Comparison of ENCODE assay signal across 8 cellular contexts in the genomic region with DNA sequence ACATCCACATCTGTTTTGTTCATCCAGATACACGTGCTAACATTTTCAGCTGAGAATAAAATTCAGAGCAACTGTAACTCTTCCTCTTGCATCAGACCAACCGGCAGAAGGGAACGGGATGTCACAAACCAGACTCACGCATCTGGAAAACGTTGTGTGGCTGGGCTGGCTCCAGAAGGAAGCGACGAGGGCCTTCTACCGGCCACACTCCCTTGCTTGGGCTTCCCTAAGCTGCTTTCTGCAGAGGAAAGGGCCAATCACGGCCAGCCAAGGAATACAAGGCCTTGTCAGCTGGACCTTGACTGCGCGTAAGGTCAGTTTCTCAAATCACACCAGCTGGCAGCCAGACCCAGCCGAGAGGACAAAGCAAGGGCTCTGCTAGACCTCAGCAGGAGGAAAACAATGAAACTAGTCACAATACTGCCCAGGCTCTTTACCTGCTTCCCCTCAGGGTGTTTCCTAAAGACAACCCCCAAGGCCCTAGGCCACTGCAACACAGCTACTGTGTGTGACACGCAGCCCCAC.
DNase-seq lines count a peak whose midpoint lies in the region; ATAC-seq and TF ChIP-seq lines count a peak whose summit lies in the region.

No MANE protein-coding gene starts in this region.

- H3K18ac ChIP-seq in H9 (ENCODE audit: insufficient read length, low read depth, low read length), result peak overlapping the region; percentile 31

- H2AK5ac ChIP-seq in H9 (ENCODE audit: insufficient read length, low read length), result no peak overlapping the region

- no peak overlapping the region for H4K5ac ChIP-seq in H9 (ENCODE audit: insufficient read length, low read depth, low read length)

- no peak overlapping the region for H2BK15ac ChIP-seq in H9 (ENCODE audit: low read depth, low read length)

- no peak overlapping the region for H4K91ac ChIP-seq in H9 (ENCODE audit: insufficient read length, low read depth, low read length)

- no peaks in the 10 kb centered on the region for H4K20me1 ChIP-seq in H9 (ENCODE audit: control insufficient read depth, insufficient read depth, insufficient read length)

- DNase-seq in H9 (peak; percentile 89), heart right ventricle (peak; percentile 82 to 89), NK-92 (lab: John Stamatoyannopoulos, UW; ENCODE audit: unreplicated experiment) (no peak), GM19238 (ENCODE audit: insufficient read length, low spot score) (no peak), NCI-H82 (lab: John Stamatoyannopoulos, UW) (no peak)
- DNase-seq in activated T-cell treated with anti-CD3 and anti-CD28 coated beads, Interleukin-2, amount 50 U/mL, for 72 hours, result no peak

- TF ChIP-seq CTCF in H9 (conservative IDR thresholded peaks at IDR 0.05), result no peak
- peak in 3 of 9 donors; percentile 9 to 20 (median 15) for TF ChIP-seq CTCF in heart right ventricle (IDR thresholded peaks at IDR 0.05)

- intact Hi-C loops in heart right ventricle (cut with DNase I), result loop anchor here in 4 of 10 donors (2.0 to 5.0 kb wide), 3 partner anchors 52 to 116 kb away; a partner anchor contains a TSS

- H2BK12ac ChIP-seq in H9 (ENCODE audit: insufficient read length, low read depth, low read length), result no peak overlapping the region

- H3K56ac ChIP-seq in H9 (ENCODE audit: insufficient read length, low read depth, low read length), result no peak overlapping the region

- H4K8ac ChIP-seq in H9 (replicated peaks; ENCODE audit: insufficient read length, low read depth, low read length), result no peak overlapping the region

- H3K23ac ChIP-seq in H9 (ENCODE audit: insufficient read length, low read depth, low read length), result no peak overlapping the region

- H3K36me3 ChIP-seq in heart right ventricle, result peaks cover 0 to 55% (median 13%) of the 10 kb centered on the region in 9 donors
- H3K36me3 ChIP-seq in rectal smooth muscle tissue (ENCODE audit: control insufficient read depth, insufficient read depth, low read length), result peaks cover 6% of the 10 kb centered on the region

- no peaks in the 10 kb centered on the region for H3K79me1 ChIP-seq in H9 (ENCODE audit: insufficient read depth, low read depth, low read length, poor library complexity, severe bottlenecking)

- H3K4me3 Mint-ChIP-seq in H9, result peak overlapping the region; percentile 1 to 45; a peak in 3 of 5 replicates
- peak overlapping the region in 1 of 2 donors; percentile 67 for H3K4me3 Mint-ChIP-seq in activated T-cell treated with anti-CD3 and anti-CD28 coated beads, Interleukin-2, amount 50 U/mL, for 72 hours

- no peak overlapping the region for H2BK120ac ChIP-seq in H9 (ENCODE audit: low read depth, low read length, poor library complexity, severe bottlenecking)

- no peak overlapping the region for H2BK20ac ChIP-seq in H9 (ENCODE audit: low read depth, low read length, poor library complexity, severe bottlenecking)

- peak overlapping the region; percentile 39; the same call in 1 of the 2 replicates for H3K14ac ChIP-seq in H9 (ENCODE audit: insufficient read depth, low read length)

- H3K4me3 ChIP-seq in heart right ventricle (no peak overlapping the region), rectal smooth muscle tissue (ENCODE audit: low read length) (no peak overlapping the region)

- no peaks in the 10 kb centered on the region for H3K9me3 Mint-ChIP-seq in H9
- H3K9me3 Mint-ChIP-seq in activated T-cell treated with anti-CD3 and anti-CD28 coated beads, Interleukin-2, amount 50 U/mL, for 72 hours, result no peaks in the 10 kb centered on the region

- no peak overlapping the region for H3K4ac ChIP-seq in H9 (ENCODE audit: low read depth, low read length)

- H3K27me3 Mint-ChIP-seq in H9 (ENCODE audit: low read depth), result no peaks in the 10 kb centered on the region
- H3K27me3 Mint-ChIP-seq in activated T-cell treated with anti-CD3 and anti-CD28 coated beads, Interleukin-2, amount 50 U/mL, for 72 hours (ENCODE audit: low read depth), result no peaks in the 10 kb centered on the region

- H3K4me1 ChIP-seq in H9 (ENCODE audit: insufficient read depth, low read length) (peaks cover 21% of the 10 kb centered on the region; the same call in 1 of the 2 replicates), heart right ventricle (peaks cover 0 to 79% (median 23%) of the 10 kb centered on the region in 9 donors), rectal smooth muscle tissue (ENCODE audit: control insufficient read depth, insufficient read depth, low read length) (peaks cover 12% of the 10 kb centered on the region)

- no peaks in the 10 kb centered on the region for H3K79me2 ChIP-seq in H9 (ENCODE audit: insufficient read depth, low read length)

- no peaks in the 10 kb centered on the region for H3K23me2 ChIP-seq in H9 (ENCODE audit: insufficient read length, low read depth, low read length, poor library complexity, severe bottlenecking)

- no peaks in the 10 kb centered on the region for H3K27me3 ChIP-seq in H9 (ENCODE audit: insufficient read depth, low read length)
- no peaks in the 10 kb centered on the region for H3K27me3 ChIP-seq in heart right ventricle
- no peaks in the 10 kb centered on the region for H3K27me3 ChIP-seq in rectal smooth muscle tissue (ENCODE audit: control insufficient read depth, insufficient read depth, low read length)

- H3K4me1 Mint-ChIP-seq in H9, result peaks cover 65 to 69% of the 10 kb centered on the region in 2 experiments
- peaks cover 59% of the 10 kb centered on the region for H3K4me1 Mint-ChIP-seq in activated T-cell treated with anti-CD3 and anti-CD28 coated beads, Interleukin-2, amount 50 U/mL, for 72 hours (ENCODE audit: low read depth)

- H2AFZ ChIP-seq in H9 (ENCODE audit: low read length), result no peak overlapping the region

- H3K9me3 ChIP-seq in H9 (ENCODE audit: control insufficient read depth, low read depth, low read length), result no peaks in the 10 kb centered on the region
- H3K9me3 ChIP-seq in heart right ventricle, result no peaks in the 10 kb centered on the region

- peaks cover 15 to 30% (median 20%) of the 10 kb centered on the region in 3 experiments for H3K36me3 Mint-ChIP-seq in H9 (ENCODE audit: insufficient read depth in 1 of 3, low read depth in 3 of 3)
- H3K36me3 Mint-ChIP-seq in activated T-cell treated with anti-CD3 and anti-CD28 coated beads, Interleukin-2, amount 50 U/mL, for 72 hours (ENCODE audit: insufficient read depth in 2 of 2), result peaks cover 13 to 18% of the 10 kb centered on the region in 2 donors

- peak overlapping the region; percentile 99 for H3K27ac Mint-ChIP-seq in H9
- peak overlapping the region; percentile 95 for H3K27ac Mint-ChIP-seq in activated T-cell treated with anti-CD3 and anti-CD28 coated beads, Interleukin-2, amount 50 U/mL, for 72 hours

- peak overlapping the region; percentile 23 for H2BK5ac ChIP-seq in H9 (ENCODE audit: insufficient read length, low read length)

- H3T11ph ChIP-seq in H9 (ENCODE audit: low read length), result no peak overlapping the region

- ATAC-seq in activated T-cell treated with anti-CD3 and anti-CD28 coated beads, Interleukin-2, amount 50 U/mL, for 72 hours (replicated peaks in 1 of 2), result no peak
- peak; percentile 93 to 97 (median 96) for ATAC-seq in heart right ventricle
- no peak for ATAC-seq in HG03571 (IDR thresholded peaks at IDR 0.05; ENCODE audit: unreplicated experiment)

- peak overlapping the region; percentile 86 for H3K27ac ChIP-seq in H9 (ENCODE audit: insufficient read length, low read depth, low read length)
- H3K27ac ChIP-seq in heart right ventricle, result peak overlapping the region; percentile 62 to 89 (median 86)
- peak overlapping the region; percentile 86 for H3K27ac ChIP-seq in rectal smooth muscle tissue (ENCODE audit: low read depth, low read length)

- WGBS in H9 (ENCODE audit: extremely low coverage, insufficient read length, low lambda C conversion rate), result no CpG with 5 or more reads among the region's 13 CpGs
- WGBS in heart right ventricle, 2 donors, result 6 to 9% methylated on average over 13 of the region's 13 CpGs

- peak overlapping the region; percentile 0 for H3K4me2 ChIP-seq in H9 (ENCODE audit: insufficient read depth, insufficient read length, low read length)

- H3K9ac ChIP-seq in H9 (ENCODE audit: extremely low read depth, insufficient read length, low read length) (no peak overlapping the region), rectal smooth muscle tissue (ENCODE audit: low read length) (no peak overlapping the region)

Comparison
In these comparisons a context has a peak if more than half of its experiments do, and no peak if none do; other contexts are left out.
1. DNase-seq: peak in H9 (single experiment) and heart right ventricle (2 of 2); none in activated T-cell treated with anti-CD3 and anti-CD28 coated beads, Interleukin-2, amount 50 U/mL, for 72 hours (0 of 2), NK-92 (single experiment), GM19238 (single experiment) and NCI-H82 (single experiment).
2. ATAC-seq: peak in heart right ventricle (8 of 8); none in activated T-cell treated with anti-CD3 and anti-CD28 coated beads, Interleukin-2, amount 50 U/mL, for 72 hours (0 of 2) and HG03571 (single experiment).
3. Peak in every context shown above with its lines, with median percentiles within 50 percentile points of each other: H3K27ac ChIP-seq.